In genomic region chr19:973726-974563, GRCh38 we compare ENCODE assay signal across 21 cellular contexts. TPM values are rescaled to one million over a fixed set of nuclear protein-coding genes. Genes with fewer than 3 reads are reported as not detected.
DNase-seq lines count a peak whose midpoint lies in the region; ATAC-seq and TF ChIP-seq lines count a peak whose summit lies in the region.
"Had no signal": no experiment of that assay in that cellular context is flagged by ENCODE, and none has a peak within 500 bp of the region (broad histone marks: within the 10 kb centered on the region; RNA-seq: fewer than 3 reads in every experiment).

No MANE protein-coding gene starts in this region.

- no peak overlapping the region for H3K4me3 Mint-ChIP-seq in neural progenitor cell
- H3K4me3 Mint-ChIP-seq: CD4-positive, CD25-positive, alpha-beta regulatory T cell had no signal

- H3K36me3 Mint-ChIP-seq in neural progenitor cell = peaks cover 17% of the 10 kb centered on the region

- H3K4me1 Mint-ChIP-seq in neural progenitor cell = peaks cover 4% of the 10 kb centered on the region
- H3K4me1 Mint-ChIP-seq: CD4-positive, CD25-positive, alpha-beta regulatory T cell had no signal

- CTCF ChIA-PET in HEK293 (lab: Yijun Ruan, JAX) = no interaction called here

- no peak overlapping the region for H3K9ac ChIP-seq in neural progenitor cell
- H3K9ac ChIP-seq: BLaER1 had no signal

- no peak for TF ChIP-seq EP300 in gastroesophageal sphincter (IDR thresholded peaks at IDR 0.05)

- H3K79me2 ChIP-seq in neural progenitor cell (ENCODE audit: low read depth) = no peaks in the 10 kb centered on the region

- intact Hi-C loops in spleen (cut with DNase I; ENCODE audit: low total_unique reads) = no loop called here

- no peak overlapping the region for H3K4me2 ChIP-seq in neural progenitor cell
- H3K4me2 ChIP-seq: BLaER1 had no signal

- DNase-seq in neural progenitor cell (ENCODE audit: low spot score) (no peak), SKM-1 treated with dmso at 0.1 percent for 144 hours (lab: John Stamatoyannopoulos, UW; ENCODE audit: unreplicated experiment) (no peak), spleen (no peak)
- DNase-seq in stimulated activated CD4-positive, alpha-beta T cell treated with anti-CD3 and anti-CD28 coated beads, Interleukin-4, amount 100 ng/mL, for 1 hour = no peak
- DNase-seq: CD4-positive, CD25-positive, alpha-beta regulatory T cell; IMR-90; NCI-H1048; NCI-H1417; NCI-H1694; NCI-H2029 treated with DMSO at 0.1 percent for 48 hours; NCI-H2227 treated with DMSO at 0.1 percent for 48 hours; NCI-H69; SHP77 treated with DMSO at 0.1 percent for 48 hours had no signal

- H3K9me3 ChIP-seq in HEK293 (ENCODE audit: control insufficient read depth, insufficient read depth, low read depth, low read length) (no peaks in the 10 kb centered on the region), gastroesophageal sphincter (peaks cover 0 to 12% (median 0%) of the 10 kb centered on the region in 3 donors), neural progenitor cell (ENCODE audit: low read depth) (peaks cover 5% of the 10 kb centered on the region), spleen (peaks cover 0 to 20% (median 17%) of the 10 kb centered on the region in 8 donors)

- 55 to 82% methylated on average over 5 to 6 of the region's 29 CpGs for WGBS in gastroesophageal sphincter (ENCODE audit: low coverage in 1 of 2), 2 donors
- 86 to 91% (median 88%) methylated on average over 22 to 29 of the region's 29 CpGs for WGBS in spleen, 5 donors

- POLR2A ChIA-PET in HEK293 (lab: Yijun Ruan, JAX) = no interaction called here

- ATAC-seq in gastroesophageal sphincter = peak; percentile 19
- ATAC-seq: Panc1 had no signal

- no peak overlapping the region for H2AFZ ChIP-seq in neural progenitor cell (replicated peaks)

- H3K27ac Mint-ChIP-seq in neural progenitor cell = no peak overlapping the region
- H3K27ac Mint-ChIP-seq: CD4-positive, CD25-positive, alpha-beta regulatory T cell had no signal

- H3F3A ChIP-seq in neural progenitor cell (ENCODE audit: low read depth) = peaks cover 19% of the 10 kb centered on the region

- peaks cover 3% of the 10 kb centered on the region for H3K27me3 ChIP-seq in gastroesophageal sphincter
- H3K27me3 ChIP-seq in neural progenitor cell = no peaks in the 10 kb centered on the region
- peaks cover 0 to under 1% (median 0%) of the 10 kb centered on the region in 7 donors for H3K27me3 ChIP-seq in spleen (replicated peaks in 1 of 7)
- H3K27me3 ChIP-seq: BLaER1 had no signal

- H3K4me3 ChIP-seq in HEK293 (ENCODE audit: low read depth, low read length) (no peak overlapping the region), gastroesophageal sphincter (no peak overlapping the region), neural progenitor cell (no peak overlapping the region), spleen (no peak overlapping the region)
- H3K4me3 ChIP-seq: BLaER1 had no signal

- TF ChIP-seq CTCF in HEK293 (tag by site-specific recombination; IDR thresholded peaks at IDR 0.05) = no peak
- TF ChIP-seq CTCF in gastroesophageal sphincter (IDR thresholded peaks at IDR 0.05) = no peak
- TF ChIP-seq CTCF in neural progenitor cell (IDR thresholded peaks at IDR 0.05) = no peak
- TF ChIP-seq CTCF in spleen (IDR thresholded peaks at IDR 0.05 in 8 of 11, conservative IDR thresholded peaks at IDR 0.05 in 3 of 11) = no peak

- peaks cover 6% of the 10 kb centered on the region for H3K9me3 Mint-ChIP-seq in neural progenitor cell

- no peaks in the 10 kb centered on the region for H3K4me1 ChIP-seq in HEK293 (ENCODE audit: control insufficient read depth, insufficient read depth, low read length)
- H3K4me1 ChIP-seq in gastroesophageal sphincter = no peaks in the 10 kb centered on the region
- H3K4me1 ChIP-seq in neural progenitor cell = no peaks in the 10 kb centered on the region
- no peaks in the 10 kb centered on the region for H3K4me1 ChIP-seq in spleen
- H3K4me1 ChIP-seq: BLaER1 had no signal

- H4K20me1 ChIP-seq in neural progenitor cell (ENCODE audit: low read depth) = peaks cover 6% of the 10 kb centered on the region
- H4K20me1 ChIP-seq: BLaER1 had no signal

- peaks cover 4 to 26% of the 10 kb centered on the region in 2 experiments for H3K36me3 ChIP-seq in HEK293 (ENCODE audit: control insufficient read depth in 2 of 2, insufficient read depth in 1 of 2, low read length in 2 of 2)
- peaks cover 0 to 35% of the 10 kb centered on the region in 2 donors for H3K36me3 ChIP-seq in gastroesophageal sphincter
- peaks cover 21% of the 10 kb centered on the region for H3K36me3 ChIP-seq in neural progenitor cell
- peaks cover 0 to 60% (median 34%) of the 10 kb centered on the region in 6 donors for H3K36me3 ChIP-seq in spleen

- TF ChIP-seq POLR2A in gastroesophageal sphincter (IDR thresholded peaks at IDR 0.05) (no peak), spleen (IDR thresholded peaks at IDR 0.05) (no peak)

- H3K27me3 Mint-ChIP-seq in neural progenitor cell (ENCODE audit: insufficient read depth, low read depth) = peaks cover 7% of the 10 kb centered on the region
- H3K27me3 Mint-ChIP-seq: CD4-positive, CD25-positive, alpha-beta regulatory T cell had no signal

- H3K27ac ChIP-seq in HEK293 (ENCODE audit: extremely low read depth, low read depth, low read length) (no peak overlapping the region), gastroesophageal sphincter (no peak overlapping the region), neural progenitor cell (peak overlapping the region; percentile 41), spleen (no peak overlapping the region)
- H3K27ac ChIP-seq: BLaER1, RWPE1 had no signal

TF ChIP-seq in HEK293, 187 proteins besides CTCF, POLR2A, EP300 and RAD21:
- TF ChIP-seq ZNF2 (tag by site-specific recombination; IDR thresholded peaks at IDR 0.05) (no peak), ZNF157 (tag by site-specific recombination; IDR thresholded peaks at IDR 0.05) (peak; percentile 98)

RNA-seq across cellular contexts. Expression of gene WDR18, which starts 10.2 kb away (rescaled TPM):
- total RNA-seq in gastroesophageal sphincter (10 to 100 TPM in 3 of 4 donors, 1 to 10 TPM in 1; 7.2 to 43.9 (median 20.1) TPM), neural progenitor cell (ENCODE audit: low replicate concordance) (38.6 and 156 TPM in 2 replicates), spleen (10 to 100 TPM; 17.8 to 63.4 (median 28.2) TPM)
- polyA plus RNA-seq in spleen = 10 to 100 TPM; 57.6 to 96.0 (median 85.9) TPM

RNA-seq across cellular contexts. Expression of gene GRIN3B, which starts 26.3 kb away (rescaled TPM):
- not detected for total RNA-seq in gastroesophageal sphincter
- total RNA-seq in neural progenitor cell (ENCODE audit: low replicate concordance) = 5.4 and 5.9 TPM in 2 replicates
- under 1 TPM in 2 of 7 donors, not detected in 5; 0.07 to 0.11 TPM for total RNA-seq in spleen
- not detected for polyA plus RNA-seq in spleen
- total RNA-seq: A172; CD4-positive, CD25-positive, alpha-beta regulatory T cell; NCI-H460; OCI-LY7 had no signal
- polyA plus RNA-seq: CD4-positive, CD25-positive, alpha-beta regulatory T cell had no signal

RNA-seq across cellular contexts. Expression of gene TMEM259, which starts 47.0 kb away (rescaled TPM):
- total RNA-seq in gastroesophageal sphincter (100 to 1,000 TPM; 146 to 179 (median 154) TPM), neural progenitor cell (ENCODE audit: low replicate concordance) (31.7 and 175 TPM in 2 replicates), spleen (100 to 1,000 TPM; 187 to 275 (median 240) TPM)
- 100 to 1,000 TPM; 172 to 560 (median 460) TPM for polyA plus RNA-seq in spleen

RNA-seq across cellular contexts. Expression of gene RNU6-2, which starts 47.4 kb away (rescaled TPM):
- not detected for total RNA-seq in gastroesophageal sphincter
- total RNA-seq in neural progenitor cell (ENCODE audit: low replicate concordance) = not detected in 2 replicates
- not detected for total RNA-seq in spleen
- polyA plus RNA-seq in spleen = not detected
- total RNA-seq: A172; CD4-positive, CD25-positive, alpha-beta regulatory T cell; IMR-90; NCI-H460; OCI-LY7 had no signal
- polyA plus RNA-seq: CD4-positive, CD25-positive, alpha-beta regulatory T cell; IMR-90 had no signal

RNA-seq across cellular contexts. Expression of gene ARID3A, which starts 48.1 kb away (rescaled TPM):
- 1 to 10 TPM; 3.6 to 6.2 (median 4.9) TPM for total RNA-seq in gastroesophageal sphincter
- total RNA-seq in neural progenitor cell (ENCODE audit: low replicate concordance) = 25.5 and 68.7 TPM in 2 replicates
- total RNA-seq in spleen = 10 to 100 TPM; 14.9 to 42.5 (median 22.6) TPM
- polyA plus RNA-seq in spleen = 10 to 100 TPM in 1 of 3 donors, 1 to 10 TPM in 2; 2.5 to 10.3 (median 3.2) TPM
